In genomic region chr19:51986309-51987291, GRCh38 we compare ENCODE assay signal across 8 cellular contexts. TPM values are rescaled to one million over a fixed set of nuclear protein-coding genes. Genes with fewer than 3 reads are reported as not detected.
A peak's percentile ranks its signal among the peaks of the same experiment; 100 is the strongest.
DNase-seq lines count a peak whose midpoint lies in the region; ATAC-seq, FAIRE-seq and TF ChIP-seq lines count a peak whose summit lies in the region.

Gene ZNF350 (minus strand): TSS chr19:51986840. CDS start chr19:51974360, 12,480 bp downstream.

- H3K4me3 ChIP-seq in A549 (peak within 1 kb of the TSS; percentile 78), right lobe of liver (peak within 1 kb of the TSS; percentile 69 to 96 (median 79))

- H3K4me1 ChIP-seq in A549 (no peaks in the 10 kb centered on the region), right lobe of liver (no peaks in the 10 kb centered on the region)

- FAIRE-seq in A549 (lab: Jason Lieb, UNC), result peak; percentile 82

- WGBS in A549 (ENCODE audit: missing lambda C conversion rate), result 8% methylated on average over 33 of the region's 33 CpGs
- 3% methylated on average over 31 of the region's 33 CpGs for WGBS in right lobe of liver (ENCODE audit: insufficient coverage, low coverage, low lambda C conversion rate, missing lambda C conversion rate)

- H3K9me3 Mint-ChIP-seq in activated CD4-positive, alpha-beta memory T cell treated with anti-CD3 and anti-CD28 coated beads, Interleukin-2, amount 10 ng/mL, durations not matched to agents 7 days and 5 days, result peaks cover 61% of the 10 kb centered on the region

- no peaks in the 10 kb centered on the region for H3K27me3 ChIP-seq in right lobe of liver

- H3K4me3 Mint-ChIP-seq in activated CD4-positive, alpha-beta memory T cell treated with anti-CD3 and anti-CD28 coated beads, Interleukin-2, amount 10 ng/mL, durations not matched to agents 7 days and 5 days, result peak within 1 kb of the TSS; percentile 87

- H3K4me1 Mint-ChIP-seq in activated CD4-positive, alpha-beta memory T cell treated with anti-CD3 and anti-CD28 coated beads, Interleukin-2, amount 10 ng/mL, durations not matched to agents 7 days and 5 days, result peaks cover 17% of the 10 kb centered on the region

- no peaks in the 10 kb centered on the region for H3K36me3 ChIP-seq in right lobe of liver

- TF ChIP-seq POLR2A in A549 (IDR thresholded peaks at IDR 0.05; ENCODE audit: low read length), result no peak; the same call in 1 of the 2 replicates
- TF ChIP-seq POLR2A in right lobe of liver (IDR thresholded peaks at IDR 0.05), result peak; percentile 26

- peak within 1 kb of the TSS; percentile 54 to 75; a peak in 5 of 6 replicates for H3K27ac ChIP-seq in A549
- H3K27ac ChIP-seq in right lobe of liver, result peak within 1 kb of the TSS in 2 of 3 donors; percentile 16 to 68

- H3K36me3 Mint-ChIP-seq in activated CD4-positive, alpha-beta memory T cell treated with anti-CD3 and anti-CD28 coated beads, Interleukin-2, amount 10 ng/mL, durations not matched to agents 7 days and 5 days (ENCODE audit: low read depth), result peaks cover 67% of the 10 kb centered on the region

- TF ChIP-seq CTCF in A549 (IDR thresholded peaks at IDR 0.05) (no peak), right lobe of liver (IDR thresholded peaks at IDR 0.05) (no peak)

- H3K27ac Mint-ChIP-seq in activated CD4-positive, alpha-beta memory T cell treated with anti-CD3 and anti-CD28 coated beads, Interleukin-2, amount 10 ng/mL, durations not matched to agents 7 days and 5 days, result peak within 1 kb of the TSS; percentile 81

- H3K9me3 ChIP-seq in A549 (peaks cover 94% of the 10 kb centered on the region), right lobe of liver (peaks cover 0 to 31% (median 16%) of the 10 kb centered on the region in 4 donors)

- ATAC-seq in A549, result peak; percentile 95 to 97
- peak; percentile 91 for ATAC-seq in GM18861 (IDR thresholded peaks at IDR 0.05; ENCODE audit: unreplicated experiment)
- ATAC-seq in HG03280 (IDR thresholded peaks at IDR 0.05; ENCODE audit: unreplicated experiment), result peak; percentile 90
- ATAC-seq in right lobe of liver, result peak; percentile 99 to 100 (median 100)

- POLR2A ChIA-PET in A549 (lab: Yijun Ruan, JAX), result no interaction called here
- POLR2A ChIA-PET in activated CD4-positive, alpha-beta memory T cell treated with anti-CD3 and anti-CD28 coated beads, Interleukin-2, amount 10 ng/mL, durations not matched to agents 7 days and 5 days (lab: Charles Lee), result interaction anchor here (1.2 to 1.4 kb wide), 2 partner anchors 21 to 62 kb away, joined by 4 to 8 read pairs; partner anchors contain the start of genes ZNF432 and ZNF615

- TF ChIP-seq EP300 in A549 (IDR thresholded peaks at IDR 0.05), result no peak

- no peak for TF ChIP-seq RAD21 in A549 (conservative IDR thresholded peaks at IDR 0.05 in 1 of 2, IDR thresholded peaks at IDR 0.05 in 1 of 2)

- CTCF ChIA-PET in A549 (lab: Yijun Ruan, JAX), result interaction anchor here (0.6 to 0.7 kb wide), 2 partner anchors 8 to 378 kb away, joined by 3 read pairs; no protein-coding TSS in a partner anchor
- CTCF ChIA-PET in activated CD4-positive, alpha-beta memory T cell treated with anti-CD3 and anti-CD28 coated beads, Interleukin-2, amount 10 ng/mL, durations not matched to agents 7 days and 5 days (lab: Charles Lee), result no interaction called here

- DNase-seq in A549 (ENCODE audit: low read depth in 1 of 2, low spot score in 1 of 2), result peak; percentile 50 to 98
- DNase-seq in NCI-H526 treated with DMSO at 0.1 percent for 48 hours (lab: John Stamatoyannopoulos, UW), result peak; percentile 90
- DNase-seq in activated CD4-positive, alpha-beta memory T cell treated with anti-CD3 and anti-CD28 coated beads, Interleukin-2, amount 10 ng/mL, durations not matched to agents 7 days and 5 days, result peak; percentile 93
- peak; percentile 77 for DNase-seq in ecto neural progenitor cell (ENCODE audit: low spot score)
- DNase-seq in right lobe of liver, result peak; percentile 89 to 98 (median 95)
- DNase-seq in stimulated activated CD4-positive, alpha-beta T cell treated with anti-CD3 and anti-CD28 coated beads, Interleukin-4, amount 100 ng/mL, for 4 hours, result peak; percentile 74 to 89

- H3K4me2 ChIP-seq in A549, result peak within 1 kb of the TSS; percentile 48

- H3K27me3 Mint-ChIP-seq in activated CD4-positive, alpha-beta memory T cell treated with anti-CD3 and anti-CD28 coated beads, Interleukin-2, amount 10 ng/mL, durations not matched to agents 7 days and 5 days, result no peaks in the 10 kb centered on the region

- intact Hi-C loops in right lobe of liver (cut with DNase I), result no loop called here

TF ChIP-seq in A549, 52 proteins besides CTCF, POLR2A, EP300 and RAD21 (continues in another document):
- no peak for TF ChIP-seq JUNB (IDR thresholded peaks at IDR 0.05)
- no peak for TF ChIP-seq ZC3H11A (IDR thresholded peaks at IDR 0.05)
- TF ChIP-seq CEBPB (IDR thresholded peaks at IDR 0.05), result no peak
- TF ChIP-seq FOSB (CRISPR knock-in tag; IDR thresholded peaks at IDR 0.05), result no peak
- TF ChIP-seq EHMT2 (IDR thresholded peaks at IDR 0.05; ENCODE audit: low read depth), result no peak
- TF ChIP-seq MAX (IDR thresholded peaks at IDR 0.05), result peak; percentile 72; the same call in 1 of the 2 replicates
- no peak for TF ChIP-seq RCOR1 (IDR thresholded peaks at IDR 0.05; ENCODE audit: low read depth, low read length)
- no peak for TF ChIP-seq FOXS1 (CRISPR knock-in tag; IDR thresholded peaks at IDR 0.05)
- TF ChIP-seq ZFP36 (IDR thresholded peaks at IDR 0.05; ENCODE audit: borderline replicate concordance, partially characterized antibody), result no peak
- 0 out of 2 replicates have a peak, but pooled peaks have one; percentile 65 for TF ChIP-seq ATOH8 (CRISPR knock-in tag; IDR thresholded peaks at IDR 0.05; ENCODE audit: low read depth)
- TF ChIP-seq HDAC2 (IDR thresholded peaks at IDR 0.05), result no peak
- TF ChIP-seq TFCP2L1 (CRISPR knock-in tag; IDR thresholded peaks at IDR 0.05), result no peak
- no peak for TF ChIP-seq POLR2AphosphoS2 (conservative IDR thresholded peaks at IDR 0.05; ENCODE audit: low read length)
- 0 out of 2 replicates have a peak, but pooled peaks have one; percentile 34 for TF ChIP-seq E2F6 (IDR thresholded peaks at IDR 0.05; ENCODE audit: borderline replicate concordance, low read depth)
- TF ChIP-seq NFE2L2 (conservative IDR thresholded peaks at IDR 0.05; ENCODE audit: low read length), result no peak
- TF ChIP-seq HMGXB4 (CRISPR knock-in tag; IDR thresholded peaks at IDR 0.05; ENCODE audit: borderline replicate concordance), result no peak
- TF ChIP-seq MAFK (IDR thresholded peaks at IDR 0.05; ENCODE audit: partially characterized antibody), result no peak
- no peak for TF ChIP-seq TP53 (CRISPR knock-in tag; IDR thresholded peaks at IDR 0.05)
- TF ChIP-seq PBX3 (IDR thresholded peaks at IDR 0.05), result peak; percentile 25; the same call in 1 of the 2 replicates
- peak in 1 of 2 experiments; percentile 68; a peak in 3 of 5 replicates for TF ChIP-seq JUN (IDR thresholded peaks at IDR 0.05)
- TF ChIP-seq CHD4 (IDR thresholded peaks at IDR 0.05; ENCODE audit: borderline replicate concordance), result no peak
- no peak for TF ChIP-seq ZSCAN20 (CRISPR knock-in tag; IDR thresholded peaks at IDR 0.05)

RNA-seq across cellular contexts. Expression of gene ZNF350, which starts in this region (rescaled TPM):
- 8.4 and 10.1 TPM in 2 replicates for polyA plus RNA-seq in A549 (2011; rRNA removed)
- 2.5 and 2.7 TPM in 2 replicates for polyA plus RNA-seq in A549 (2012; cell fraction: cytosol; rRNA removed)
- 2.0 and 2.4 TPM in 2 replicates for polyA plus RNA-seq in A549 (2012; cell fraction: nucleus; rRNA removed)
- polyA plus RNA-seq in A549 (2017; fragmentation: RNase III; extraction: RNeasy Plus Mini Kit Qiagen cat#74134 plus additional on column Dnase treatment), result 5.8 to 8.2 TPM (median 6.0 TPM) in 3 replicates
- 7.3 and 7.6 TPM in 2 replicates for polyA minus RNA-seq in A549 (2011; rRNA and poly(A)+ RNA removed)
- 10 to 100 TPM; 14.0 to 15.9 TPM for total RNA-seq in activated CD4-positive, alpha-beta memory T cell treated with anti-CD3 and anti-CD28 coated beads, Interleukin-2, amount 10 ng/mL, durations not matched to agents 7 days and 5 days
- total RNA-seq in right lobe of liver, result 1 to 10 TPM; 2.5 to 5.8 (median 3.4) TPM

Comparison
In these comparisons a context has a peak if more than half of its experiments do, and no peak if none do; other contexts are left out.
1. Peak in every context shown above with its lines: DNase-seq, ATAC-seq, H3K4me3 ChIP-seq and H3K27ac ChIP-seq.